Comparison of ENCODE assay signal across 13 cellular contexts in the genomic region with DNA sequence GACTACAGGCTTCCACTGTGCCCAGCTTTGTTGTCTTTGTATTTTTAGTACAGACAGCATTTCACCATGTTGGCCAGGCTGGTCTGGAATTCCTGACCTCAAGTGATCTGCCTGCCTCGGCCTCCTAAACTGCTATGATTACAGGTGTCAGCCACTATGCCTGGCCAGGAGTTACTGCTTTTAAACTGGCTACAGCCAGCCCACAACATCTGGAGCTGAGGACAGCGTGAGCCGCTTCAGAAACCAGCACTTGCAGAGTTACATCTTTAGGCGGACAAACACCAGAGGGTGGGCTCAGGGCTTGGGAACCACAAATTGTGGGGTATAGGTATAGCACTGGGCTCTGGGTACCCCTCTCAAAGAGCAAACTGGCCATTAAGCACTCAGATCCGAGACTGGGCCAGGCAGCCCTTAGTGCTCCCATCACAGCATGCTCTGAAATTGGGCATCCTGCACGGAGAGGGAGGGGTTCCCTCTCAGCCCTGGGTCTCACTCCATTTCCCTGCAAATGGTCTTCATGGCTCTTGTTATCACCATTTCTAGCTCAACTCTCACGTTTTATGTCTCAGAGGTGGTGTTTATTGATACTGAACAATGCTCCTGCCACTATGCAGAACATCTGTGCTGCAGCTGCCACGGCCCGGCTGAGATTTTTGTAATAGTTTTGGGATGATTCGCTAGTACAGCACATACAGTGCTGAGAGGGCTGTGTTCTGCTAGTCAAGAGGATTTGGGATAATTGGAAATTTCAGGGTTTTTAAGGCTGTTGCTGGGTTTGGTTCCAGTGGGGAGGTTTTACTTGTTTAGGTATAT.
A peak's percentile ranks its signal among the peaks of the same experiment; 100 is the strongest.
DNase-seq lines count a peak whose midpoint lies in the region; ATAC-seq and TF ChIP-seq lines count a peak whose summit lies in the region.
"Had no signal": no experiment of that assay in that cellular context is flagged by ENCODE, and none has a peak within 500 bp of the region (broad histone marks: within the 10 kb centered on the region; RNA-seq: fewer than 3 reads in every experiment).

No MANE protein-coding gene starts in this region.

- CTCF ChIA-PET in HEK293T (lab: Yijun Ruan, JAX), result no interaction called here

- no peak overlapping the region for H3K4me3 Mint-ChIP-seq in T-helper 2 cell treated with Interferon-gamma antibody and Interleukin-4, amounts not matched to agents 5 μg/mL and 100 μg/mL, for 36 hours
- H3K4me3 Mint-ChIP-seq: activated T-cell treated with anti-CD3 and anti-CD28 coated beads, Interleukin-2, amount 50 U/mL, for 4 hours; natural killer cell had no signal

- no peaks in the 10 kb centered on the region for H3K36me3 ChIP-seq in aorta (ENCODE audit: control insufficient read depth in 1 of 2, insufficient read depth in 2 of 2, low read length in 1 of 2)

- no peaks in the 10 kb centered on the region for H3K4me1 Mint-ChIP-seq in T-helper 2 cell treated with Interferon-gamma antibody and Interleukin-4, amounts not matched to agents 5 μg/mL and 100 μg/mL, for 36 hours (ENCODE audit: low read depth)
- H3K4me1 Mint-ChIP-seq: natural killer cell had no signal

- no peaks in the 10 kb centered on the region for H3K4me1 ChIP-seq in right cardiac atrium (ENCODE audit: control insufficient read depth, insufficient read depth, low read length)
- H3K4me1 ChIP-seq in aorta (ENCODE audit: control insufficient read depth in 1 of 2, insufficient read depth in 2 of 2, low read length in 2 of 2), result no peaks in the 10 kb centered on the region

- H3K36me3 Mint-ChIP-seq in T-helper 2 cell treated with Interferon-gamma antibody and Interleukin-4, amounts not matched to agents 5 μg/mL and 100 μg/mL, for 36 hours (ENCODE audit: low read depth), result peaks cover 3% of the 10 kb centered on the region
- H3K36me3 Mint-ChIP-seq: natural killer cell had no signal

- no peak overlapping the region for H3K27ac Mint-ChIP-seq in T-helper 2 cell treated with Interferon-gamma antibody and Interleukin-4, amounts not matched to agents 5 μg/mL and 100 μg/mL, for 36 hours
- H3K27ac Mint-ChIP-seq: natural killer cell had no signal

- POLR2A ChIA-PET in HEK293T (lab: Yijun Ruan, JAX), result no interaction called here

- no peaks in the 10 kb centered on the region for H3K27me3 Mint-ChIP-seq in T-helper 2 cell treated with Interferon-gamma antibody and Interleukin-4, amounts not matched to agents 5 μg/mL and 100 μg/mL, for 36 hours (ENCODE audit: low read depth)

- no peak for DNase-seq in Right ventricle myocardium inferior (ENCODE audit: missing footprints)
- DNase-seq in right cardiac atrium, result no peak
- DNase-seq in cardiac fibroblast (ENCODE audit: low read depth in 2 of 2), result peak; percentile 76 to 90
- peak; percentile 70 for DNase-seq in islet precursor cell
- no peak for DNase-seq in aorta
- no peak for DNase-seq in T-helper 2 cell treated with Interferon-gamma antibody and Interleukin-4, amounts not matched to agents 5 μg/mL and 100 μg/mL, for 36 hours (ENCODE audit: low spot score)
- no peak for DNase-seq in HEK293T (ENCODE audit: extremely low spot score)
- DNase-seq: 8988T; activated CD4-positive, alpha-beta T cell treated with anti-CD3 and anti-CD28 coated beads for 1 hour; activated T-cell treated with anti-CD3 and anti-CD28 coated beads, Interleukin-2, amount 50 U/mL, for 4 hours; natural killer cell had no signal

- intact Hi-C loops in Right ventricle myocardium inferior (cut with DNase I), result no loop called here
- intact Hi-C loops in right cardiac atrium (cut with DNase I), result no loop called here
- intact Hi-C loops in aorta (cut with DNase I), result no loop called here

- H3K27me3 ChIP-seq in right cardiac atrium (ENCODE audit: control insufficient read depth, insufficient read depth) (no peaks in the 10 kb centered on the region), aorta (ENCODE audit: control insufficient read depth in 1 of 2, insufficient read depth in 2 of 2, low read length in 1 of 2) (no peaks in the 10 kb centered on the region)

- H3K9me3 ChIP-seq in right cardiac atrium (ENCODE audit: control insufficient read depth, low read length) (no peaks in the 10 kb centered on the region), aorta (ENCODE audit: control insufficient read depth, low read length) (no peaks in the 10 kb centered on the region)

- ATAC-seq in Right ventricle myocardium inferior (peak; percentile 66), right cardiac atrium (no peak), aorta (ENCODE audit: low FRiP score) (peak; percentile 27), GM21515 (IDR thresholded peaks at IDR 0.05; ENCODE audit: unreplicated experiment) (no peak)
- ATAC-seq: activated T-cell treated with anti-CD3 and anti-CD28 coated beads, Interleukin-2, amount 50 U/mL, for 4 hours; natural killer cell had no signal

- WGBS in right cardiac atrium, result 63% methylated on average over 10 of the region's 10 CpGs
- 36 to 42% methylated on average over 10 of the region's 10 CpGs for WGBS in aorta, 2 donors

- TF ChIP-seq CTCF in cardiac fibroblast (IDR thresholded peaks at IDR 0.05; ENCODE audit: low read depth, low read length), result no peak

- H3K9me3 Mint-ChIP-seq in T-helper 2 cell treated with Interferon-gamma antibody and Interleukin-4, amounts not matched to agents 5 μg/mL and 100 μg/mL, for 36 hours, result peaks cover 6% of the 10 kb centered on the region

- H3K4me3 ChIP-seq in right cardiac atrium (ENCODE audit: low read length), result no peak overlapping the region
- no peak overlapping the region for H3K4me3 ChIP-seq in cardiac fibroblast (replicated peaks in 1 of 2; ENCODE audit: low read depth in 2 of 2, low read length in 2 of 2)
- H3K4me3 ChIP-seq in aorta (ENCODE audit: low read length in 2 of 2), result no peak overlapping the region
- H3K4me3 ChIP-seq: smooth muscle cell had no signal

- H3K27ac ChIP-seq in right cardiac atrium (ENCODE audit: low read length), result no peak overlapping the region
- peak overlapping the region in 1 of 2 donors; percentile 53 for H3K27ac ChIP-seq in aorta (ENCODE audit: low read depth in 1 of 2, low read length in 2 of 2)

TF ChIP-seq in HEK293T, 16 proteins besides CTCF, POLR2A, EP300 and RAD21:
- no peak for TF ChIP-seq SUZ12 (IDR thresholded peaks at IDR 0.05)
- TF ChIP-seq ELF4 (IDR thresholded peaks at IDR 0.05), result no peak
- TF ChIP-seq HDGF (IDR thresholded peaks at IDR 0.05; ENCODE audit: borderline replicate concordance), result no peak
- TF ChIP-seq CTBP1 (IDR thresholded peaks at IDR 0.05; ENCODE audit: borderline replicate concordance), result no peak
- no peak for TF ChIP-seq BHLHE40 (IDR thresholded peaks at IDR 0.05; ENCODE audit: borderline replicate concordance)
- no peak for TF ChIP-seq TARDBP (IDR thresholded peaks at IDR 0.05)
- no peak for TF ChIP-seq ARNT (IDR thresholded peaks at IDR 0.05)
- TF ChIP-seq LEF1 (IDR thresholded peaks at IDR 0.05; ENCODE audit: borderline replicate concordance), result no peak
- no peak for TF ChIP-seq ZNF384 (IDR thresholded peaks at IDR 0.05)
TF ChIP-seq in HEK293T: peak in this region for 0.

Comparison
In these comparisons a context has a peak if more than half of its experiments do, and no peak if none do; other contexts are left out.
1. ATAC-seq: peak in Right ventricle myocardium inferior (single experiment) and aorta (single experiment); none in right cardiac atrium (0 of 2) and GM21515 (single experiment).
2. DNase-seq: peak in cardiac fibroblast (2 of 2) and islet precursor cell (single experiment); none in Right ventricle myocardium inferior (single experiment), right cardiac atrium (0 of 3), aorta (0 of 2), T-helper 2 cell treated with Interferon-gamma antibody and Interleukin-4, amounts not matched to agents 5 μg/mL and 100 μg/mL, for 36 hours (single experiment) and HEK293T (single experiment).